1 cellular context compared by ENCODE assay signal in genomic region chr21:44749116-44749758, GRCh38.
TF ChIP-seq lines count a peak whose summit lies in the region.

No MANE protein-coding gene starts in this region.

TF ChIP-seq in WTC11, 78 proteins besides CTCF, POLR2A, EP300 and RAD21:
- no peak for TF ChIP-seq MYBL2 (CRISPR knock-in tag; IDR thresholded peaks at IDR 0.05)
- 0 out of 2 replicates have a peak, but pooled peaks have one; percentile 11 for TF ChIP-seq NR3C1 (CRISPR knock-in tag; conservative IDR thresholded peaks at IDR 0.05; ENCODE audit: low read depth)
